ENCODE assay signal across 20 cellular contexts in genomic region chr10:73649876-73650536, GRCh38. TPM values are rescaled to one million over a fixed set of nuclear protein-coding genes. Genes with fewer than 3 reads are reported as not detected.
DNase-seq lines count a peak whose midpoint lies in the region; ATAC-seq, FAIRE-seq and TF ChIP-seq lines count a peak whose summit lies in the region.
"Had no signal": no experiment of that assay in that cellular context is flagged by ENCODE, and none has a peak within 500 bp of the region (broad histone marks: within the 10 kb centered on the region; RNA-seq: fewer than 3 reads in every experiment).

No MANE protein-coding gene starts in this region.

- H3K27ac ChIP-seq in AG04450 (ENCODE audit: low read depth, low read length) (peak overlapping the region; percentile 59), GM23248 (peak overlapping the region; percentile 85), astrocyte (ENCODE audit: low read depth, low read length) (peak overlapping the region; percentile 98), mesenchymal stem cell (ENCODE audit: low read length, poor library complexity, severe bottlenecking) (no peak overlapping the region), mammary epithelial cell (ENCODE audit: insufficient read depth, low read depth, low read length) (no peak overlapping the region)
- H3K27ac ChIP-seq: skin epidermis had no signal

- H3K36me3 ChIP-seq in GM23248 (ENCODE audit: low read depth), result no peaks in the 10 kb centered on the region
- H3K36me3 ChIP-seq in astrocyte (ENCODE audit: insufficient read depth, low read length), result no peaks in the 10 kb centered on the region
- no peaks in the 10 kb centered on the region for H3K36me3 ChIP-seq in mesenchymal stem cell (ENCODE audit: control insufficient read depth in 1 of 2, insufficient read depth in 2 of 2, low read depth in 1 of 2, low read length in 2 of 2)
- no peaks in the 10 kb centered on the region for H3K36me3 ChIP-seq in mammary epithelial cell (ENCODE audit: insufficient read depth, low read length)
- H3K36me3 ChIP-seq: upper lobe of left lung had no signal

- H3K9ac ChIP-seq in GM23248 (peak overlapping the region; percentile 54), astrocyte (ENCODE audit: low read length) (peak overlapping the region; percentile 58), mesenchymal stem cell (ENCODE audit: low read length) (no peak overlapping the region), mammary epithelial cell (ENCODE audit: insufficient read depth, low read length) (no peak overlapping the region)

- no peaks in the 10 kb centered on the region for H4K20me1 ChIP-seq in GM23248 (ENCODE audit: insufficient read depth)
- H4K20me1 ChIP-seq in astrocyte (ENCODE audit: insufficient read depth, low read length), result no peaks in the 10 kb centered on the region
- H4K20me1 ChIP-seq in mammary epithelial cell (ENCODE audit: insufficient read depth, low read length), result no peaks in the 10 kb centered on the region

- H3K4me1 Mint-ChIP-seq in astrocyte (ENCODE audit: low read depth, unreplicated experiment), result peaks cover 43% of the 10 kb centered on the region
- H3K4me1 Mint-ChIP-seq in naive thymus-derived CD8-positive, alpha-beta T cell, result peaks cover 0 to 13% (median 8%) of the 10 kb centered on the region in 4 donors

- H4K8ac ChIP-seq in mesenchymal stem cell (ENCODE audit: low read length), result no peak overlapping the region

- peak overlapping the region in 1 of 2 experiments; percentile 7 for H2BK12ac ChIP-seq in mesenchymal stem cell (ENCODE audit: low read length in 2 of 2)

- no peak overlapping the region for H3K4me2 ChIP-seq in GM23248 (ENCODE audit: unreplicated experiment)
- peak overlapping the region; percentile 88 for H3K4me2 ChIP-seq in astrocyte (ENCODE audit: low read length)
- no peak overlapping the region for H3K4me2 ChIP-seq in mesenchymal stem cell (ENCODE audit: low read length, poor library complexity, severe bottlenecking)
- H3K4me2 ChIP-seq in mammary epithelial cell (ENCODE audit: insufficient read depth, low read depth, low read length), result no peak overlapping the region

- H3K27ac Mint-ChIP-seq in astrocyte (ENCODE audit: unreplicated experiment), result peak overlapping the region; percentile 93
- no peak overlapping the region for H3K27ac Mint-ChIP-seq in naive thymus-derived CD8-positive, alpha-beta T cell
- H3K27ac Mint-ChIP-seq: activated naive CD8-positive, alpha-beta T cell treated with anti-CD3 and anti-CD28 coated beads for 36 hours; activated T-cell treated with anti-CD3 and anti-CD28 coated beads, Interleukin-2, amount 50 U/mL, for 24 hours; stimulated activated effector memory CD8-positive, alpha-beta T cell treated with anti-CD3 and anti-CD28 coated beads, Interleukin-12 subunit alpha, Interleukin-12 subunit beta, amount 100 ng/mL, for 72 hours had no signal

- H2BK120ac ChIP-seq in mesenchymal stem cell (ENCODE audit: low read depth, low read length), result peak overlapping the region; percentile 64

- CTCF ChIA-PET in AG04450 (lab: Charles Lee), result interaction anchor here (2.5 kb wide), 1 partner anchor 121 kb away, joined by 12 read pairs; no protein-coding TSS in a partner anchor
- CTCF ChIA-PET in mammary epithelial cell (lab: Charles Lee; ENCODE audit: low non-redundant PET), result no interaction called here

- H3K9me3 ChIP-seq in AG04450 (ENCODE audit: control insufficient read depth, insufficient read depth, low read length) (peaks cover 3% of the 10 kb centered on the region; the same call in 1 of the 2 replicates), GM23248 (ENCODE audit: low read depth) (no peaks in the 10 kb centered on the region), astrocyte (ENCODE audit: insufficient read depth, low read depth, low read length) (no peaks in the 10 kb centered on the region), mesenchymal stem cell (ENCODE audit: control insufficient read depth, low read length) (no peaks in the 10 kb centered on the region), mammary epithelial cell (replicated peaks; ENCODE audit: insufficient read depth, low read length) (no peaks in the 10 kb centered on the region)
- H3K9me3 ChIP-seq: upper lobe of left lung had no signal

- H3K4me3 Mint-ChIP-seq in astrocyte (ENCODE audit: unreplicated experiment), result no peak overlapping the region
- no peak overlapping the region for H3K4me3 Mint-ChIP-seq in naive thymus-derived CD8-positive, alpha-beta T cell
- H3K4me3 Mint-ChIP-seq: activated naive CD8-positive, alpha-beta T cell treated with anti-CD3 and anti-CD28 coated beads for 36 hours; activated T-cell treated with anti-CD3 and anti-CD28 coated beads, Interleukin-2, amount 50 U/mL, for 24 hours; stimulated activated effector memory CD8-positive, alpha-beta T cell treated with anti-CD3 and anti-CD28 coated beads, Interleukin-12 subunit alpha, Interleukin-12 subunit beta, amount 100 ng/mL, for 72 hours had no signal

- DNase-seq in AG04450 (ENCODE audit: low read depth, low spot score) (no peak), GM23248 (peak; percentile 55), astrocyte (ENCODE audit: low read depth) (peak; percentile 61), mesenchymal stem cell (peak; percentile 80), mammary epithelial cell (no peak), NCI-H345 treated with DMSO at 0.1 percent for 48 hours (lab: John Stamatoyannopoulos, UW; ENCODE audit: unreplicated experiment) (no peak)
- DNase-seq in naive thymus-derived CD8-positive, alpha-beta T cell, result no peak
- DNase-seq: activated CD4-positive, alpha-beta T cell treated with anti-CD3 and anti-CD28 coated beads, Interleukin-2, amount 50 U/mL, for 4 hours; activated naive CD8-positive, alpha-beta T cell treated with anti-CD3 and anti-CD28 coated beads for 36 hours; activated T-cell treated with anti-CD3 and anti-CD28 coated beads, Interleukin-2, amount 50 U/mL, for 24 hours; NCI-H2081; NCI-H69; upper lobe of left lung had no signal

- no peaks in the 10 kb centered on the region for H3K27me3 Mint-ChIP-seq in astrocyte (ENCODE audit: low read depth, unreplicated experiment)
- H3K27me3 Mint-ChIP-seq in naive thymus-derived CD8-positive, alpha-beta T cell, result peaks cover 0 to 8% (median 2%) of the 10 kb centered on the region in 5 donors

- no peaks in the 10 kb centered on the region for H3K9me2 ChIP-seq in GM23248 (ENCODE audit: insufficient read depth)

- no peaks in the 10 kb centered on the region for H3K79me1 ChIP-seq in mesenchymal stem cell (replicated peaks; ENCODE audit: low read length, poor library complexity, severe bottlenecking)

- POLR2A ChIA-PET in AG04450 (lab: Yijun Ruan, JAX), result interaction anchor here (0.6 kb wide), 2 partner anchors 116 to 406 kb away, joined by 3 to 11 read pairs; no protein-coding TSS in a partner anchor
- POLR2A ChIA-PET in naive thymus-derived CD8-positive, alpha-beta T cell (lab: Charles Lee), result interaction anchor here (0.5 kb wide), 1 partner anchor 169 kb away, joined by 5 read pairs; no protein-coding TSS in a partner anchor

- in situ Hi-C loops in GM23248 (cut with MboI), result no loop called here
- in situ Hi-C loops in mammary epithelial cell (cut with MboI; ENCODE audit: low sequenced_read_pairs in 2 of 2), result loop anchor here in 1 of 2 donors (10.0 kb wide), 1 partner anchor 385 kb away; no protein-coding TSS in a partner anchor

- H3K27me3 ChIP-seq in AG04450 (ENCODE audit: control insufficient read depth, insufficient read depth, low read length) (no peaks in the 10 kb centered on the region), GM23248 (replicated peaks; ENCODE audit: insufficient read depth) (no peaks in the 10 kb centered on the region), astrocyte (ENCODE audit: insufficient read depth, low read length) (no peaks in the 10 kb centered on the region), mesenchymal stem cell (ENCODE audit: control insufficient read depth in 1 of 2, insufficient read depth in 1 of 2, low read length in 2 of 2) (peaks cover 0 to 12% of the 10 kb centered on the region in 2 experiments), mammary epithelial cell (ENCODE audit: insufficient read depth, low read length) (no peaks in the 10 kb centered on the region)
- H3K27me3 ChIP-seq: upper lobe of left lung had no signal

- no peak overlapping the region for H4K91ac ChIP-seq in mesenchymal stem cell (ENCODE audit: low read length)

- peaks cover 23% of the 10 kb centered on the region for H3F3A ChIP-seq in GM23248 (ENCODE audit: insufficient read depth)

- no peaks in the 10 kb centered on the region for H3K9me3 Mint-ChIP-seq in astrocyte (ENCODE audit: unreplicated experiment)
- no peaks in the 10 kb centered on the region for H3K9me3 Mint-ChIP-seq in naive thymus-derived CD8-positive, alpha-beta T cell
- H3K9me3 Mint-ChIP-seq: activated naive CD8-positive, alpha-beta T cell treated with anti-CD3 and anti-CD28 coated beads for 36 hours; activated T-cell treated with anti-CD3 and anti-CD28 coated beads, Interleukin-2, amount 50 U/mL, for 24 hours; stimulated activated effector memory CD8-positive, alpha-beta T cell treated with anti-CD3 and anti-CD28 coated beads, Interleukin-12 subunit alpha, Interleukin-12 subunit beta, amount 100 ng/mL, for 72 hours had no signal

- no peak overlapping the region for H3K23ac ChIP-seq in mesenchymal stem cell (ENCODE audit: low read length in 2 of 2)

- FAIRE-seq in astrocyte (lab: Jason Lieb, UNC), result no peak
- FAIRE-seq: endothelial cell of umbilical vein, TTC549 had no signal

- no peak for ATAC-seq in HG03457 (IDR thresholded peaks at IDR 0.05; ENCODE audit: unreplicated experiment)
- ATAC-seq in naive thymus-derived CD8-positive, alpha-beta T cell, result no peak

- intact Hi-C loops in mammary epithelial cell (cut with micrococcal nuclease), result loop anchor here (10.0 kb wide), 1 partner anchor 235 kb away; the partner anchor contains the start of gene ANXA7

- H2AK5ac ChIP-seq in mesenchymal stem cell (ENCODE audit: low read length, severe bottlenecking), result peak overlapping the region; percentile 29

- no peak overlapping the region for H3K14ac ChIP-seq in mesenchymal stem cell (ENCODE audit: low read length in 2 of 2)

- peaks cover 41% of the 10 kb centered on the region for H3K4me1 ChIP-seq in GM23248 (ENCODE audit: insufficient read depth)
- H3K4me1 ChIP-seq in astrocyte (ENCODE audit: insufficient read depth, low read length), result peaks cover 34% of the 10 kb centered on the region
- H3K4me1 ChIP-seq in mesenchymal stem cell (ENCODE audit: control insufficient read depth, insufficient read depth, low read depth, low read length), result peaks cover 12% of the 10 kb centered on the region
- H3K4me1 ChIP-seq in mammary epithelial cell (ENCODE audit: insufficient read depth, low read length), result peaks cover 5% of the 10 kb centered on the region

- no peak overlapping the region for H3K4ac ChIP-seq in mesenchymal stem cell (ENCODE audit: low read depth in 1 of 2, low read length in 2 of 2)

- no peak overlapping the region for H3K4me3 ChIP-seq in AG04450 (ENCODE audit: low read depth, low read length)
- no peak overlapping the region for H3K4me3 ChIP-seq in GM23248
- H3K4me3 ChIP-seq in astrocyte (ENCODE audit: insufficient read depth, low read depth, low read length), result no peak overlapping the region
- no peak overlapping the region for H3K4me3 ChIP-seq in mesenchymal stem cell (ENCODE audit: insufficient read depth in 1 of 2, low read depth in 1 of 2, low read length in 2 of 2)
- no peak overlapping the region for H3K4me3 ChIP-seq in mammary epithelial cell (replicated peaks in 1 of 3; ENCODE audit: insufficient read depth in 1 of 3, low read depth in 2 of 3, low read length in 3 of 3)
- H3K4me3 ChIP-seq: skin epidermis, upper lobe of left lung had no signal

- no peak overlapping the region for H2BK5ac ChIP-seq in mesenchymal stem cell (ENCODE audit: low read depth, low read length, poor library complexity, severe bottlenecking)

- no peaks in the 10 kb centered on the region for H3K36me3 Mint-ChIP-seq in astrocyte (ENCODE audit: low read depth, unreplicated experiment)
- no peaks in the 10 kb centered on the region for H3K36me3 Mint-ChIP-seq in naive thymus-derived CD8-positive, alpha-beta T cell
- H3K36me3 Mint-ChIP-seq: activated naive CD8-positive, alpha-beta T cell treated with anti-CD3 and anti-CD28 coated beads for 36 hours; stimulated activated effector memory CD8-positive, alpha-beta T cell treated with anti-CD3 and anti-CD28 coated beads, Interleukin-12 subunit alpha, Interleukin-12 subunit beta, amount 100 ng/mL, for 72 hours had no signal

- TF ChIP-seq CTCF in AG04450 (IDR thresholded peaks at IDR 0.05; ENCODE audit: low read depth, low read length) (no peak), astrocyte (IDR thresholded peaks at IDR 0.05; ENCODE audit: insufficient read depth, low read depth, low read length) (no peak), mammary epithelial cell (conservative IDR thresholded peaks at IDR 0.05 in 1 of 2, IDR thresholded peaks at IDR 0.05 in 1 of 2; ENCODE audit: extremely low read depth in 1 of 2, insufficient read depth in 1 of 2, low read depth in 1 of 2, low read length in 2 of 2) (no peak)

- 89 to 92% methylated on average over 6 of the region's 6 CpGs for WGBS in GM23248 (ENCODE audit: low coverage in 1 of 2, low lambda C conversion rate in 2 of 2, missing lambda C conversion rate in 2 of 2), 2 experiments
- 99% methylated on average over 4 of the region's 6 CpGs for WGBS in mesenchymal stem cell
- WGBS in mammary epithelial cell (ENCODE audit: low coverage, missing lambda C conversion rate), result 96% methylated on average over 6 of the region's 6 CpGs

- no peak overlapping the region for H2BK15ac ChIP-seq in mesenchymal stem cell (ENCODE audit: low read depth, poor library complexity, severe bottlenecking)

- peak overlapping the region in 1 of 2 experiments; percentile 8 for H3K18ac ChIP-seq in mesenchymal stem cell (ENCODE audit: low read depth in 1 of 2, low read length in 2 of 2)

- no peaks in the 10 kb centered on the region for H3K79me2 ChIP-seq in GM23248 (ENCODE audit: insufficient read depth)
- H3K79me2 ChIP-seq in astrocyte (ENCODE audit: insufficient read depth, low read length), result no peaks in the 10 kb centered on the region
- no peaks in the 10 kb centered on the region for H3K79me2 ChIP-seq in mammary epithelial cell (ENCODE audit: insufficient read depth, low read length)

- dilution Hi-C loops in mammary epithelial cell (cut with HindIII; ENCODE audit: low sequenced_read_pairs), result loop anchor here (5.0 kb wide), 1 partner anchor 78 kb away; no protein-coding TSS in a partner anchor

- no TSS peak for BruUV-seq in mammary epithelial cell (replicated peaks; lab: Mats Ljungman, UMichigan)

- H2AFZ ChIP-seq in GM23248, result no peak overlapping the region
- H2AFZ ChIP-seq in astrocyte (ENCODE audit: low read depth, low read length), result no peak overlapping the region
- H2AFZ ChIP-seq in mesenchymal stem cell (ENCODE audit: low read depth, low read length), result no peak overlapping the region
- H2AFZ ChIP-seq in mammary epithelial cell (ENCODE audit: low read depth, low read length), result no peak overlapping the region

RNA-seq across cellular contexts. Expression of gene SYNPO2L, which starts 5.8 kb away (rescaled TPM):
- polyA plus RNA-seq in AG04450 (2011; rRNA removed) (0.02 and 0.05 TPM in 2 replicates), GM23248 (2016; fragmentation: Nextera tagmentation; extraction: Ambion mirVana) (0.33 and 0.34 TPM in 2 replicates), mammary epithelial cell (not detected)
- polyA minus RNA-seq in AG04450 (2011; rRNA and poly(A)+ RNA removed), result 0.05 and 0.13 TPM in 2 replicates
- total RNA-seq in GM23248 (2014; rRNA removed; shearing (Covaris generic)), result 0.11 TPM in 1 of 2 replicates, not detected in the other
- total RNA-seq in astrocyte (1.0 and 1.2 TPM in 2 replicates), mammary epithelial cell (not detected)
- polyA plus RNA-seq in mesenchymal stem cell (2013, experiment 1 of 2), result 0.54 TPM
- polyA plus RNA-seq in mesenchymal stem cell (2013, experiment 2 of 2), result 0.42 TPM
- polyA minus RNA-seq in mammary epithelial cell, result not detected
- not detected for total RNA-seq in naive thymus-derived CD8-positive, alpha-beta T cell
- polyA plus RNA-seq in naive thymus-derived CD8-positive, alpha-beta T cell, result not detected
- total RNA-seq: activated naive CD8-positive, alpha-beta T cell treated with anti-CD3 and anti-CD28 coated beads for 36 hours; endothelial cell of umbilical vein; glomerular endothelial cell; lung microvascular endothelial cell had no signal
- polyA plus RNA-seq: endothelial cell of umbilical vein had no signal

RNA-seq across cellular contexts. Expression of gene MYOZ1, which starts 8.7 kb away (rescaled TPM):
- polyA plus RNA-seq in AG04450 (2011; rRNA removed) (not detected in 2 replicates), GM23248 (2016; fragmentation: Nextera tagmentation; extraction: Ambion mirVana) (0.39 and 0.44 TPM in 2 replicates), mammary epithelial cell (not detected)
- polyA minus RNA-seq in AG04450 (2011; rRNA and poly(A)+ RNA removed), result not detected in 2 replicates
- 0.32 TPM in 1 of 2 replicates, not detected in the other for total RNA-seq in GM23248 (2014; rRNA removed; shearing (Covaris generic))
- total RNA-seq in astrocyte (2.2 TPM in 2 replicates), mammary epithelial cell (under 1 TPM in 1 of 2 donors, not detected in 1; 0.50 TPM)
- 0.07 TPM for polyA plus RNA-seq in mesenchymal stem cell (2013, experiment 1 of 2)
- 0.07 TPM for polyA plus RNA-seq in mesenchymal stem cell (2013, experiment 2 of 2)
- polyA minus RNA-seq in mammary epithelial cell, result not detected
- not detected for total RNA-seq in naive thymus-derived CD8-positive, alpha-beta T cell
- polyA plus RNA-seq in naive thymus-derived CD8-positive, alpha-beta T cell, result not detected
- total RNA-seq: activated naive CD8-positive, alpha-beta T cell treated with anti-CD3 and anti-CD28 coated beads for 36 hours; endothelial cell of umbilical vein; glomerular endothelial cell; lung microvascular endothelial cell had no signal
- polyA plus RNA-seq: endothelial cell of umbilical vein had no signal

RNA-seq across cellular contexts. Expression of gene AGAP5, which starts 47.9 kb away (rescaled TPM):
- 2.9 and 3.3 TPM in 2 replicates for polyA plus RNA-seq in AG04450 (2011; rRNA removed)
- 3.3 and 4.0 TPM in 2 replicates for polyA minus RNA-seq in AG04450 (2011; rRNA and poly(A)+ RNA removed)
- 2.1 and 3.9 TPM in 2 replicates for total RNA-seq in GM23248 (2014; rRNA removed; shearing (Covaris generic))
- polyA plus RNA-seq in GM23248 (2016; fragmentation: Nextera tagmentation; extraction: Ambion mirVana), result 0.75 and 0.80 TPM in 2 replicates
- 3.4 and 5.1 TPM in 2 replicates for total RNA-seq in astrocyte
- polyA plus RNA-seq in mesenchymal stem cell (2013, experiment 1 of 2), result 0.98 TPM
- 1.2 TPM for polyA plus RNA-seq in mesenchymal stem cell (2013, experiment 2 of 2)
- total RNA-seq in mammary epithelial cell, result 1 to 10 TPM; 3.3 to 8.5 TPM
- 2.5 TPM for polyA plus RNA-seq in mammary epithelial cell
- polyA minus RNA-seq in mammary epithelial cell, result not detected
- 10 to 100 TPM; 10.5 to 13.2 TPM for total RNA-seq in naive thymus-derived CD8-positive, alpha-beta T cell
- under 1 TPM in 2 of 3 donors, not detected in 1; 0.19 to 0.30 TPM for polyA plus RNA-seq in naive thymus-derived CD8-positive, alpha-beta T cell

RNA-seq across cellular contexts. Expression of gene USP54, which starts 58.9 kb away (rescaled TPM):
- polyA plus RNA-seq in AG04450 (2011; rRNA removed) (8.6 and 11.2 TPM in 2 replicates), GM23248 (2016; fragmentation: Nextera tagmentation; extraction: Ambion mirVana) (4.0 and 6.8 TPM in 2 replicates), mammary epithelial cell (10.0 TPM)
- 13.6 and 16.1 TPM in 2 replicates for polyA minus RNA-seq in AG04450 (2011; rRNA and poly(A)+ RNA removed)
- 4.2 and 18.5 TPM in 2 replicates for total RNA-seq in GM23248 (2014; rRNA removed; shearing (Covaris generic))
- total RNA-seq in astrocyte (70.4 and 85.9 TPM in 2 replicates), mammary epithelial cell (10 to 100 TPM; 11.0 to 30.8 TPM)
- polyA plus RNA-seq in mesenchymal stem cell (2013, experiment 1 of 2), result 6.2 TPM
- polyA plus RNA-seq in mesenchymal stem cell (2013, experiment 2 of 2), result 5.8 TPM
- 20.9 TPM for polyA minus RNA-seq in mammary epithelial cell
- 1 to 10 TPM; 5.4 to 7.3 TPM for total RNA-seq in naive thymus-derived CD8-positive, alpha-beta T cell
- polyA plus RNA-seq in naive thymus-derived CD8-positive, alpha-beta T cell, result 1 to 10 TPM in 1 of 3 donors, under 1 TPM in 2; 0.71 to 1.7 (median 0.99) TPM

Comparison
In these comparisons a context has a peak if more than half of its experiments do, and no peak if none do; other contexts are left out.
1. DNase-seq: peak in GM23248 (single experiment), astrocyte (single experiment) and mesenchymal stem cell (single experiment); none in AG04450 (single experiment), mammary epithelial cell (single experiment), NCI-H345 treated with DMSO at 0.1 percent for 48 hours (single experiment) and naive thymus-derived CD8-positive, alpha-beta T cell (0 of 10).
2. H3K27ac ChIP-seq: peak in AG04450 (single experiment), GM23248 (single experiment) and astrocyte (single experiment); none in mesenchymal stem cell (single experiment) and mammary epithelial cell (single experiment).
3. H3K9ac ChIP-seq: peak in GM23248 (single experiment) and astrocyte (single experiment); none in mesenchymal stem cell (single experiment) and mammary epithelial cell (single experiment).